ENCODE assay signal across 11 cellular contexts in genomic region chr3:112464264-112464663, GRCh38. TPM values are rescaled to one million over a fixed set of nuclear protein-coding genes. Genes with fewer than 3 reads are reported as not detected.
DNase-seq lines count a peak whose midpoint lies in the region; ATAC-seq and TF ChIP-seq lines count a peak whose summit lies in the region.
"Had no signal": no experiment of that assay in that cellular context is flagged by ENCODE, and none has a peak within 500 bp of the region (broad histone marks: within the 10 kb centered on the region; RNA-seq: fewer than 3 reads in every experiment).

No MANE protein-coding gene starts in this region.

- H3K27me3 Mint-ChIP-seq in activated naive CD8-positive, alpha-beta T cell treated with anti-CD3 and anti-CD28 coated beads, Interleukin-2, amount 50 U/mL, for 24 hours, result no peaks in the 10 kb centered on the region

- no peak overlapping the region for H3K4me2 ChIP-seq in osteoblast (ENCODE audit: insufficient read depth, low read length)

- H3K4me1 Mint-ChIP-seq in activated naive CD8-positive, alpha-beta T cell treated with anti-CD3 and anti-CD28 coated beads, Interleukin-2, amount 50 U/mL, for 24 hours, result peaks cover 87% of the 10 kb centered on the region

- H3K27ac ChIP-seq in ACC112 (ENCODE audit: low read depth, low read length) (no peak overlapping the region), RWPE1 (no peak overlapping the region), osteoblast (ENCODE audit: low read depth, low read length) (no peak overlapping the region)
- H3K27ac ChIP-seq: epithelial cell of prostate had no signal

- POLR2A ChIA-PET in RWPE1 (lab: Yijun Ruan, JAX; ENCODE audit: low non-redundant PET), result no interaction called here

- CTCF ChIA-PET in RWPE1 (lab: Yijun Ruan, JAX), result no interaction called here

- H2AFZ ChIP-seq in ACC112 (ENCODE audit: low read length, unreplicated experiment), result peak overlapping the region; percentile 67
- no peak overlapping the region for H2AFZ ChIP-seq in osteoblast (ENCODE audit: low read length)

- H3K79me2 ChIP-seq in ACC112 (ENCODE audit: control insufficient read depth, insufficient read depth, low read length, unreplicated experiment), result no peaks in the 10 kb centered on the region
- H3K79me2 ChIP-seq in osteoblast (ENCODE audit: insufficient read depth, low read length), result no peaks in the 10 kb centered on the region

- DNase-seq in KG1 (lab: John Stamatoyannopoulos, UW) (peak; percentile 34), RWPE1 (ENCODE audit: low spot score) (no peak), NK-92 (lab: John Stamatoyannopoulos, UW; ENCODE audit: unreplicated experiment) (no peak), occipital lobe (lab: John Stamatoyannopoulos, UW) (no peak), osteoblast (ENCODE audit: insufficient read length, low spot score, missing footprints) (no peak)
- no peak for DNase-seq in activated naive CD8-positive, alpha-beta T cell treated with anti-CD3 and anti-CD28 coated beads, Interleukin-2, amount 50 U/mL, for 24 hours
- DNase-seq: activated CD8-positive, alpha-beta memory T cell treated with anti-CD3 and anti-CD28 coated beads, Interleukin-2, amount 50 U/mL, for 48 hours had no signal

- H3K4me1 ChIP-seq in ACC112 (ENCODE audit: control insufficient read depth, insufficient read depth, low read length, unreplicated experiment), result peaks cover 6% of the 10 kb centered on the region
- H3K4me1 ChIP-seq in osteoblast (ENCODE audit: insufficient read depth, low read length), result no peaks in the 10 kb centered on the region

- ATAC-seq in GM18868 (IDR thresholded peaks at IDR 0.05; ENCODE audit: unreplicated experiment), result peak; percentile 40
- ATAC-seq in activated naive CD8-positive, alpha-beta T cell treated with anti-CD3 and anti-CD28 coated beads, Interleukin-2, amount 50 U/mL, for 24 hours, result no peak

- TF ChIP-seq CTCF in RWPE1 (conservative IDR thresholded peaks at IDR 0.05; ENCODE audit: low read depth) (no peak), osteoblast (IDR thresholded peaks at IDR 0.05; ENCODE audit: extremely low read depth, low read depth, low read length) (no peak)

- H3K36me3 ChIP-seq in ACC112 (ENCODE audit: insufficient read depth, low read length) (no peaks in the 10 kb centered on the region), osteoblast (ENCODE audit: insufficient read depth, low read length) (no peaks in the 10 kb centered on the region)

- H3K27me3 ChIP-seq in ACC112 (ENCODE audit: insufficient read depth, low read length), result no peaks in the 10 kb centered on the region
- no peaks in the 10 kb centered on the region for H3K27me3 ChIP-seq in osteoblast (ENCODE audit: insufficient read depth, low read length)

- H4K20me1 ChIP-seq in osteoblast (ENCODE audit: insufficient read depth, low read length), result no peaks in the 10 kb centered on the region

- H3K9me3 ChIP-seq in osteoblast (ENCODE audit: low read depth, low read length), result no peaks in the 10 kb centered on the region

- peaks cover 59% of the 10 kb centered on the region for H3K36me3 Mint-ChIP-seq in activated naive CD8-positive, alpha-beta T cell treated with anti-CD3 and anti-CD28 coated beads, Interleukin-2, amount 50 U/mL, for 24 hours (ENCODE audit: low read depth)
- H3K36me3 Mint-ChIP-seq: CD14-positive monocyte had no signal

- peak overlapping the region; percentile 74 for H3K27ac Mint-ChIP-seq in activated naive CD8-positive, alpha-beta T cell treated with anti-CD3 and anti-CD28 coated beads, Interleukin-2, amount 50 U/mL, for 24 hours

- H3K9me3 Mint-ChIP-seq in activated naive CD8-positive, alpha-beta T cell treated with anti-CD3 and anti-CD28 coated beads, Interleukin-2, amount 50 U/mL, for 24 hours, result peaks cover 13% of the 10 kb centered on the region

- H3K4me3 Mint-ChIP-seq in activated naive CD8-positive, alpha-beta T cell treated with anti-CD3 and anti-CD28 coated beads, Interleukin-2, amount 50 U/mL, for 24 hours, result peak overlapping the region; percentile 19

- no peak overlapping the region for H3K4me3 ChIP-seq in ACC112 (ENCODE audit: low read depth, low read length)
- H3K4me3 ChIP-seq in osteoblast (ENCODE audit: insufficient read depth, low read length), result no peak overlapping the region

RNA-seq across cellular contexts. Expression of gene BTLA, which starts 35.0 kb away (rescaled TPM):
- total RNA-seq in occipital lobe (0.16 TPM), osteoblast (0.36 and 1.8 TPM in 2 replicates)
